13 cellular contexts compared by ENCODE assay signal in the genomic region with DNA sequence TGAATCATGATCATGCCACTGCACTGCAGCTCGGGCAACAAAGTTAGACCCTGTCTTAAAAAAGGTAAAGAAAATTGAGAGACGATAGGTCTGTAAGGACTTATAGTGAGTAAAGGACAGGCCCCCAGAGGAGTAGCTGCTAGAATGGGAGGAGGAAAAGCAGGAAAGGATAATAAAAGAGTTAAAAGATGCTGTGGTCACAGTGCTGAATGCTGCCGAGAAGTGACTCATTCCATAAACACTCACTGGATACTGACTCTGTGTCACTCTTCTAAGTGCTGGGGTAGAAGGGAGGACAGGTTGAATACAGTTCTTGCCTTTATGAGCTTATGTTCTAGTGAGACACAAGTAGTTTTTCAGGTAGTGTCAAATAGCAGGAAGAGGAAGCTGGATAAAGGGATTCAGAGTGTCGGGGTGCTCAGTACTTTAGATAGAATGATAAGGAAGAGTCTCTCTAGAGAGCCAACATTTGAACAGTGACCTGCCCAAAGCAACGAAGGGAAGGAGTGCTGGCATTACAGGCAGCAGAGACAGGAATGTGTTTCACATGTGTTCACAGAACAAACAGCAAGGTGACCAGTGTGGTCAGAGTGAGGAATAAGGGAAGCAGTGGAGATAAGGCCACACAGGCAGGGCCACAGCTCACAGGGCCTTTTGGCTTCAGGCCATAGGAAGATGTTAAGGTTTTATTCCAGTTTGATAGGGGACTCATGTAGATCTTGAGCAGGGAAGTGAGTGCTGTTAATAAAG.
DNase-seq lines count a peak whose midpoint lies in the region; ATAC-seq and TF ChIP-seq lines count a peak whose summit lies in the region.
"Had no signal": no experiment of that assay in that cellular context is flagged by ENCODE, and none has a peak within 500 bp of the region (broad histone marks: within the 10 kb centered on the region; RNA-seq: fewer than 3 reads in every experiment).

No MANE protein-coding gene starts in this region.

- BruUV-seq in A673 (replicated peaks; lab: Mats Ljungman, UMichigan): no TSS peak

- CTCF ChIA-PET in A673 (lab: Charles Lee): no interaction called here

- TF ChIP-seq CTCF in A673 (conservative IDR thresholded peaks at IDR 0.05; ENCODE audit: low read depth, low read length) (no peak), astrocyte of the cerebellum (IDR thresholded peaks at IDR 0.05; ENCODE audit: low read depth, low read length, missing control alignments) (no peak), left lung (IDR thresholded peaks at IDR 0.05) (no peak)

- H3K36me3 ChIP-seq in A673 (ENCODE audit: insufficient read depth, low read length, poor library complexity, severe bottlenecking) (no peaks in the 10 kb centered on the region), HUES64 (ENCODE audit: insufficient read depth, low read length) (no peaks in the 10 kb centered on the region), left lung (no peaks in the 10 kb centered on the region)
- H3K36me3 ChIP-seq: stomach had no signal

- H3K4me3 ChIP-seq in A673 (ENCODE audit: low read depth, low read length, poor library complexity, severe bottlenecking) (no peak overlapping the region), HUES64 (ENCODE audit: low read length) (no peak overlapping the region), astrocyte of the cerebellum (ENCODE audit: low read depth, low read length) (no peak overlapping the region), left lung (no peak overlapping the region)
- H3K4me3 ChIP-seq: stomach had no signal

- DNase-seq in A673 (ENCODE audit: low spot score) (peak; percentile 10), astrocyte of the cerebellum (ENCODE audit: low read depth) (peak; percentile 68), left lung (no peak), hippocampal formation (lab: John Stamatoyannopoulos, UW) (no peak), GOT3 (lab: John Stamatoyannopoulos, UW) (no peak), head of caudate nucleus (no peak)
- DNase-seq in activated CD4-positive, alpha-beta T cell treated with anti-CD3 and anti-CD28 coated beads for 48 hours: no peak
- DNase-seq: activated gamma-delta T cell treated with Interleukin-2 at 50 U/mL for 16 hours; dermis blood vessel endothelial cell; naive thymus-derived CD4-positive, alpha-beta T cell; NCI-H1417; stomach had no signal

- peak overlapping the region; percentile 7; the same call in 1 of the 2 replicates for H3K9ac ChIP-seq in HUES64 (ENCODE audit: low read depth, low read length)

- POLR2A ChIA-PET in A673 (lab: Charles Lee; ENCODE audit: low non-redundant PET): no interaction called here

- WGBS in HUES64: 64% methylated on average over 5 of the region's 5 CpGs

- intact Hi-C loops in A673 (cut with micrococcal nuclease; ENCODE audit: unreplicated experiment) (no loop called here), left lung (cut with DNase I) (no loop called here), head of caudate nucleus (cut with DNase I) (loop anchor here (5.0 kb wide), 1 partner anchor 350 kb away; no protein-coding TSS in a partner anchor)

- ATAC-seq in left lung: peak; percentile 77
- ATAC-seq: naive thymus-derived CD4-positive, alpha-beta T cell had no signal

- in situ Hi-C loops in astrocyte of the cerebellum (cut with HindIII; ENCODE audit: low sequenced_read_pairs): loop anchor here (10.0 kb wide), 1 partner anchor 352 kb away; no protein-coding TSS in a partner anchor

- H3K9me3 ChIP-seq in A673 (ENCODE audit: low read depth, low read length, poor library complexity, severe bottlenecking): peaks cover 9% of the 10 kb centered on the region
- H3K9me3 ChIP-seq in HUES64 (ENCODE audit: insufficient read depth, low read depth, low read length): no peaks in the 10 kb centered on the region
- no peaks in the 10 kb centered on the region for H3K9me3 ChIP-seq in left lung
- H3K9me3 ChIP-seq: stomach had no signal

- H3K27me3 ChIP-seq in A673 (replicated peaks; ENCODE audit: insufficient read depth, low read depth, low read length, poor library complexity) (no peaks in the 10 kb centered on the region), HUES64 (ENCODE audit: insufficient read depth, low read length) (no peaks in the 10 kb centered on the region), left lung (no peaks in the 10 kb centered on the region)
- H3K27me3 ChIP-seq: stomach had no signal

- H3K27ac ChIP-seq in A673 (ENCODE audit: low read depth, low read length, poor library complexity, severe bottlenecking) (no peak overlapping the region), HUES64 (ENCODE audit: low read depth, low read length) (no peak overlapping the region), left lung (no peak overlapping the region)

- H3K4me1 ChIP-seq in A673 (ENCODE audit: insufficient read depth, low read length, poor library complexity, severe bottlenecking): no peaks in the 10 kb centered on the region
- peaks cover 22% of the 10 kb centered on the region for H3K4me1 ChIP-seq in HUES64 (ENCODE audit: insufficient read depth, low read length)
- no peaks in the 10 kb centered on the region for H3K4me1 ChIP-seq in left lung

Comparison
In these comparisons a context has a peak if more than half of its experiments do, and no peak if none do; other contexts are left out.
1. DNase-seq: peak in A673 (single experiment) and astrocyte of the cerebellum (single experiment); none in left lung (0 of 2), hippocampal formation (0 of 2), GOT3 (single experiment), activated CD4-positive, alpha-beta T cell treated with anti-CD3 and anti-CD28 coated beads for 48 hours (single experiment) and head of caudate nucleus (0 of 42).